In the genomic region with DNA sequence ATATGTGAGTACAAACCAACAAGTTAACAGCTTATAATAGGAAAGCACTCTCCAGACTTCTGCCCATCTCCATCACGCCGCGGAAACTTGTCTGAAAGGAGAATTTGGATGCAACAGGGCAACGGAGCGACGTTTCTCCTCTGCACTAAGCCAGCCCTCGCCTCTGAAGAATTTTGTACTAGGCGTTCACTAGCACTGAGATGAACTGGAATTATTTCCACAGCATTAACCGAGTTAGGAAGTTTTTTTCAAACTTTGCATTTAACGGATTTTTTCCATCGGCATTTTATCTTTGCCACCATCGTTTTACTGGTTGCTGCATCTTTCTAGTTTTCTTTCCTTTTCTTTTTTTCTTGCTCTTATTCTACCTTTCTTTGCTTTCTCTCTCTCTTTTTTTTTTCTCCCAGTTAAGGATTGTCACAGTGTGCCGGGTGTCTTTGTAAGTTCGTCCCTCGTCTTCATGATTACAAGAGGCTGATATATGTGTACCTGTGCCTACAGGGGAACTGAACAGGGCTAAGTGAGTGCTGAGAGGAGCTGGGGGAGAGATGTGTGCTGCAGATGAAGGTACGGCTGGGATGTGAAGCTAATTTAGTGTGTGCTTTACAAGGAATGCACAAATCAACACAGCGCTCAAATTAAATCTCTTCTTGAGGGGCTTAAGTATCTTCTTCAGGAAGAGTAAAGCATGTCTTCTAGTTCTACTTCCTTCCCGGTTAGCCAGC, we compare ENCODE assay signal across 8 cellular contexts.
DNase-seq lines count a peak whose midpoint lies in the region; ATAC-seq and TF ChIP-seq lines count a peak whose summit lies in the region.

No MANE protein-coding gene starts in this region.

- peaks cover 42% of the 10 kb centered on the region for H3K4me1 Mint-ChIP-seq in activated CD8-positive, alpha-beta T cell treated with anti-CD3 and anti-CD28 coated beads, Interleukin-2, amount 10 ng/mL, durations not matched to agents 7 days and 5 days (ENCODE audit: low read depth)
- peaks cover 40% of the 10 kb centered on the region for H3K4me1 Mint-ChIP-seq in activated T-helper 1 cell treated with anti-CD3 and anti-CD28 coated beads, Interleukin-12 subunit alpha, Interleukin-12 subunit beta, Interleukin-2, Interleukin-4 antibody, amounts not matched to agents 30 ng/mL and 10 ng/mL and 1 ng/mL, durations not matched to agents 14 hours and 24 hours and 36 hours (ENCODE audit: low read depth)

- POLR2A ChIA-PET in activated CD8-positive, alpha-beta T cell treated with anti-CD3 and anti-CD28 coated beads, Interleukin-2, amount 10 ng/mL, durations not matched to agents 7 days and 5 days (lab: Charles Lee) = interaction anchor here (1.0 kb wide), 1 partner anchor 300 kb away, joined by 3 read pairs; no protein-coding TSS in a partner anchor

- H3K27me3 ChIP-seq in KMS-11 (ENCODE audit: insufficient read depth, low read depth) (peaks cover 78% of the 10 kb centered on the region), mononuclear cell (ENCODE audit: insufficient read depth, low read length) (peaks cover 99% of the 10 kb centered on the region)

- H3K9me3 ChIP-seq in mononuclear cell (ENCODE audit: low read depth, low read length) = no peaks in the 10 kb centered on the region

- peak; percentile 22 for DNase-seq in COR-L47 (lab: John Stamatoyannopoulos, UW)
- no peak for DNase-seq in activated CD8-positive, alpha-beta T cell treated with anti-CD3 and anti-CD28 coated beads, Interleukin-2, amount 10 ng/mL, durations not matched to agents 7 days and 5 days
- DNase-seq in A172 (ENCODE audit: low spot score) = no peak
- DNase-seq in activated T-helper 1 cell treated with anti-CD3 and anti-CD28 coated beads, Interleukin-12 subunit alpha, Interleukin-12 subunit beta, Interleukin-2, Interleukin-4 antibody, amounts not matched to agents 30 ng/mL and 10 ng/mL and 1 ng/mL, durations not matched to agents 14 hours and 24 hours and 36 hours (ENCODE audit: low spot score) = no peak

- H3K4me3 ChIP-seq in KMS-11 (IDR thresholded peaks at IDR 0.05; ENCODE audit: insufficient read depth, low read depth, low read length) = no peak overlapping the region
- H3K4me3 ChIP-seq in mononuclear cell (ENCODE audit: low read length) = peak overlapping the region; percentile 7

- H2AFZ ChIP-seq in KMS-11 (ENCODE audit: low read depth) = peak overlapping the region; percentile 74

- peak; percentile 6 for ATAC-seq in activated CD8-positive, alpha-beta T cell treated with anti-CD3 and anti-CD28 coated beads, Interleukin-2, amount 10 ng/mL, durations not matched to agents 7 days and 5 days
- no peak for ATAC-seq in GM21717 (IDR thresholded peaks at IDR 0.05; ENCODE audit: unreplicated experiment)
- no peak for ATAC-seq in activated CD4-positive, CD25-positive, alpha-beta regulatory T cell treated with anti-CD3 and anti-CD28 coated beads, Interleukin-2, amount 50 U/mL, for 24 hours

- H3K4me1 ChIP-seq in KMS-11 (ENCODE audit: low read depth, poor library complexity, severe bottlenecking) (peaks cover 39% of the 10 kb centered on the region), mononuclear cell (ENCODE audit: insufficient read depth, low read length) (peaks cover 35% of the 10 kb centered on the region)

- CTCF ChIA-PET in activated CD8-positive, alpha-beta T cell treated with anti-CD3 and anti-CD28 coated beads, Interleukin-2, amount 10 ng/mL, durations not matched to agents 7 days and 5 days (lab: Charles Lee) = interaction anchor here (1.3 to 2.4 kb wide), 4 partner anchors 9 to 509 kb away, joined by 3 to 6 read pairs (median 3); no protein-coding TSS in a partner anchor

- no peaks in the 10 kb centered on the region for H3K36me3 ChIP-seq in KMS-11 (ENCODE audit: insufficient read depth)

- H3K79me2 ChIP-seq in KMS-11 (ENCODE audit: insufficient read depth, low read depth) = no peaks in the 10 kb centered on the region

- intact Hi-C loops in activated T-helper 1 cell treated with anti-CD3 and anti-CD28 coated beads, Interleukin-12 subunit alpha, Interleukin-12 subunit beta, Interleukin-2, Interleukin-4 antibody, amounts not matched to agents 30 ng/mL and 10 ng/mL and 1 ng/mL, durations not matched to agents 14 hours and 24 hours and 36 hours (cut with micrococcal nuclease) = loop anchor here (5.0 to 10.0 kb wide), 3 partner anchors 674 to 1961 kb away; a partner anchor contains a TSS

- peak overlapping the region; percentile 45; the same call in 1 of the 2 replicates for H3K9ac ChIP-seq in KMS-11

- peaks cover 59% of the 10 kb centered on the region for H3K27me3 Mint-ChIP-seq in activated CD8-positive, alpha-beta T cell treated with anti-CD3 and anti-CD28 coated beads, Interleukin-2, amount 10 ng/mL, durations not matched to agents 7 days and 5 days (ENCODE audit: low read depth)
- H3K27me3 Mint-ChIP-seq in activated T-helper 1 cell treated with anti-CD3 and anti-CD28 coated beads, Interleukin-12 subunit alpha, Interleukin-12 subunit beta, Interleukin-2, Interleukin-4 antibody, amounts not matched to agents 30 ng/mL and 10 ng/mL and 1 ng/mL, durations not matched to agents 14 hours and 24 hours and 36 hours (ENCODE audit: insufficient read depth) = peaks cover 39% of the 10 kb centered on the region

- no peak overlapping the region for H3K27ac Mint-ChIP-seq in activated CD8-positive, alpha-beta T cell treated with anti-CD3 and anti-CD28 coated beads, Interleukin-2, amount 10 ng/mL, durations not matched to agents 7 days and 5 days
- no peak overlapping the region for H3K27ac Mint-ChIP-seq in activated T-helper 1 cell treated with anti-CD3 and anti-CD28 coated beads, Interleukin-12 subunit alpha, Interleukin-12 subunit beta, Interleukin-2, Interleukin-4 antibody, amounts not matched to agents 30 ng/mL and 10 ng/mL and 1 ng/mL, durations not matched to agents 14 hours and 24 hours and 36 hours

- peaks cover 15% of the 10 kb centered on the region for H3K36me3 Mint-ChIP-seq in activated CD8-positive, alpha-beta T cell treated with anti-CD3 and anti-CD28 coated beads, Interleukin-2, amount 10 ng/mL, durations not matched to agents 7 days and 5 days (ENCODE audit: low read depth)
- peaks cover 2% of the 10 kb centered on the region for H3K36me3 Mint-ChIP-seq in activated T-helper 1 cell treated with anti-CD3 and anti-CD28 coated beads, Interleukin-12 subunit alpha, Interleukin-12 subunit beta, Interleukin-2, Interleukin-4 antibody, amounts not matched to agents 30 ng/mL and 10 ng/mL and 1 ng/mL, durations not matched to agents 14 hours and 24 hours and 36 hours (ENCODE audit: low read depth)

- no peak overlapping the region for H3K4me3 Mint-ChIP-seq in activated CD8-positive, alpha-beta T cell treated with anti-CD3 and anti-CD28 coated beads, Interleukin-2, amount 10 ng/mL, durations not matched to agents 7 days and 5 days
- H3K4me3 Mint-ChIP-seq in activated T-helper 1 cell treated with anti-CD3 and anti-CD28 coated beads, Interleukin-12 subunit alpha, Interleukin-12 subunit beta, Interleukin-2, Interleukin-4 antibody, amounts not matched to agents 30 ng/mL and 10 ng/mL and 1 ng/mL, durations not matched to agents 14 hours and 24 hours and 36 hours = no peak overlapping the region

- H4K20me1 ChIP-seq in KMS-11 (ENCODE audit: insufficient read depth) = no peaks in the 10 kb centered on the region

- 0 out of 2 replicates have a peak, but pooled peaks have one; percentile 15 for TF ChIP-seq CTCF in KMS-11 (conservative IDR thresholded peaks at IDR 0.05; ENCODE audit: low read depth, low read length)

- peak overlapping the region; percentile 98 for H3K4me2 ChIP-seq in KMS-11

- peak overlapping the region; percentile 9; the same call in 1 of the 2 replicates for H3K27ac ChIP-seq in KMS-11

- H3K9me3 Mint-ChIP-seq in activated CD8-positive, alpha-beta T cell treated with anti-CD3 and anti-CD28 coated beads, Interleukin-2, amount 10 ng/mL, durations not matched to agents 7 days and 5 days (ENCODE audit: insufficient read depth) = peaks cover 5% of the 10 kb centered on the region
- peaks cover 5% of the 10 kb centered on the region for H3K9me3 Mint-ChIP-seq in activated T-helper 1 cell treated with anti-CD3 and anti-CD28 coated beads, Interleukin-12 subunit alpha, Interleukin-12 subunit beta, Interleukin-2, Interleukin-4 antibody, amounts not matched to agents 30 ng/mL and 10 ng/mL and 1 ng/mL, durations not matched to agents 14 hours and 24 hours and 36 hours
